18 cellular contexts compared by ENCODE assay signal in the genomic region with DNA sequence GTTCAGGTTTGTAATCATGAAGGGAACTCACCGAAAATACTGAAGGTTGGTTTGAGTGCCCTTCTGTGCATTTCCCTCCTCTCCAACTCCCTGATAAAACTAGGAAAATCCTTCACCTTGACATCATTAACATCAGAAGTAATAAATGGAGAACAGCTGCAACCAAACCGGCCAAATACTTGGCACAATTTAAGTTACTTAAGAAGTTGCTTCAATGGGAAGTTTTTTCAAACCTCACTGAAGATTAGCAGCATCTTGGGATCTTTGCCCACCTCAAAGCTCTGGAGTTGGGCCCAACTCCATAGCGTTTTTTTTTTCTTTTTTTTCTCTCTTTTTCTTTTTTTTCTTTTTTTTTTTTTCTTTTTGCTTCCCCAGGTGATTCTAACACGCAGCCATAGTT.
DNase-seq lines count a peak whose midpoint lies in the region; ATAC-seq and TF ChIP-seq lines count a peak whose summit lies in the region.
"Had no signal": no experiment of that assay in that cellular context is flagged by ENCODE, and none has a peak within 500 bp of the region (broad histone marks: within the 10 kb centered on the region; RNA-seq: fewer than 3 reads in every experiment).

No MANE protein-coding gene starts in this region.

- peak overlapping the region; percentile 21; the same call in 1 of the 2 replicates for H2AFZ ChIP-seq in GM23338

- no peaks in the 10 kb centered on the region for H3K4me1 Mint-ChIP-seq in GM23338
- H3K4me1 Mint-ChIP-seq in osteocyte (ENCODE audit: unreplicated experiment): peaks cover 2% of the 10 kb centered on the region
- H3K4me1 Mint-ChIP-seq: B cell, IgD-negative memory B cell had no signal

- H3K4me1 ChIP-seq in GM23338 (ENCODE audit: insufficient read depth): no peaks in the 10 kb centered on the region
- H3K4me1 ChIP-seq: A549, HAP-1 had no signal

- H3K9me3 Mint-ChIP-seq in GM23338: no peaks in the 10 kb centered on the region
- peaks cover 5% of the 10 kb centered on the region for H3K9me3 Mint-ChIP-seq in osteocyte (ENCODE audit: unreplicated experiment)

- no peaks in the 10 kb centered on the region for H3F3A ChIP-seq in GM23338 (replicated peaks; ENCODE audit: low read depth)

- H3K27me3 Mint-ChIP-seq in GM23338 (ENCODE audit: insufficient read depth, low read depth, poor library complexity) (no peaks in the 10 kb centered on the region), osteocyte (ENCODE audit: unreplicated experiment) (peaks cover 11% of the 10 kb centered on the region)
- H3K27me3 Mint-ChIP-seq: B cell; CD4-positive, alpha-beta T cell; IgD-negative memory B cell had no signal

- H3K79me2 ChIP-seq in GM23338 (replicated peaks; ENCODE audit: insufficient read depth): no peaks in the 10 kb centered on the region

- no peak overlapping the region for H3K4me2 ChIP-seq in GM23338
- H3K4me2 ChIP-seq: A549 had no signal

- H4K20me1 ChIP-seq in GM23338 (replicated peaks; ENCODE audit: insufficient read depth): no peaks in the 10 kb centered on the region

- ATAC-seq in GM23338: no peak
- no peak for ATAC-seq in HG03521 (IDR thresholded peaks at IDR 0.05; ENCODE audit: unreplicated experiment)
- ATAC-seq in GM21619 (IDR thresholded peaks at IDR 0.05; ENCODE audit: unreplicated experiment): no peak
- ATAC-seq: A549 had no signal

- H3K4me3 ChIP-seq in GM23338 (no peak overlapping the region), astrocyte of the cerebellum (ENCODE audit: low read depth, low read length) (no peak overlapping the region), fibroblast of pulmonary artery (replicated peaks; ENCODE audit: low read depth, low read length) (no peak overlapping the region)
- H3K4me3 ChIP-seq: A549, HAP-1 had no signal

- in situ Hi-C loops in astrocyte of the cerebellum (cut with HindIII; ENCODE audit: low sequenced_read_pairs): no loop called here

- H3K27ac Mint-ChIP-seq in GM23338 (no peak overlapping the region), osteocyte (ENCODE audit: unreplicated experiment) (no peak overlapping the region)
- H3K27ac Mint-ChIP-seq: B cell; CD4-positive, alpha-beta T cell; IgD-negative memory B cell had no signal

- CTCF ChIA-PET in RWPE1 (lab: Yijun Ruan, JAX): no interaction called here

- H3K27ac ChIP-seq in GM23338 (ENCODE audit: low read depth) (no peak overlapping the region), RWPE1 (no peak overlapping the region)
- H3K27ac ChIP-seq: A549 had no signal

- H3K4me3 Mint-ChIP-seq in GM23338 (no peak overlapping the region), osteocyte (ENCODE audit: unreplicated experiment) (no peak overlapping the region)
- H3K4me3 Mint-ChIP-seq: B cell; CD4-positive, alpha-beta T cell; IgD-negative memory B cell had no signal

- H3K27me3 ChIP-seq in GM23338 (ENCODE audit: insufficient read depth): no peaks in the 10 kb centered on the region

- POLR2A ChIA-PET in RWPE1 (lab: Yijun Ruan, JAX; ENCODE audit: low non-redundant PET): no interaction called here

- TF ChIP-seq CTCF in GM23338 (conservative IDR thresholded peaks at IDR 0.05; ENCODE audit: low read depth in 2 of 2) (no peak), astrocyte of the cerebellum (IDR thresholded peaks at IDR 0.05; ENCODE audit: low read depth, low read length, missing control alignments) (no peak), fibroblast of pulmonary artery (IDR thresholded peaks at IDR 0.05; ENCODE audit: low read length, missing control alignments) (no peak), RWPE1 (conservative IDR thresholded peaks at IDR 0.05; ENCODE audit: low read depth) (no peak), osteocyte (IDR thresholded peaks at IDR 0.05) (no peak)

- DNase-seq in GM23338 (ENCODE audit: low spot score) (no peak), astrocyte of the cerebellum (ENCODE audit: low read depth) (peak; percentile 77), fibroblast of pulmonary artery (ENCODE audit: low read depth) (peak; percentile 22), RWPE1 (ENCODE audit: low spot score) (no peak), osteocyte (ENCODE audit: extremely low spot score, unreplicated experiment) (no peak)
- DNase-seq: C1 segment of cervical spinal cord; Calu3; CD4-positive, alpha-beta T cell; DMS 273 treated with DMSO at 0.1 percent for 48 hours; DMS79; EL; KG1 had no signal

- peaks cover 6% of the 10 kb centered on the region; the same call in 1 of the 2 replicates for H3K9me2 ChIP-seq in GM23338 (ENCODE audit: insufficient read depth)

- H3K36me3 ChIP-seq in GM23338 (ENCODE audit: insufficient read depth): no peaks in the 10 kb centered on the region
- H3K36me3 ChIP-seq: HAP-1 had no signal

- H3K36me3 Mint-ChIP-seq in GM23338 (ENCODE audit: low read depth) (no peaks in the 10 kb centered on the region), osteocyte (ENCODE audit: unreplicated experiment) (no peaks in the 10 kb centered on the region)
- H3K36me3 Mint-ChIP-seq: IgD-negative memory B cell had no signal

TF ChIP-seq in GM23338, 12 proteins besides CTCF, POLR2A, EP300 and RAD21 (continues in another document):
- TF ChIP-seq EZH2phosphoT487 (IDR thresholded peaks at IDR 0.05; ENCODE audit: unreplicated experiment) (no peak), ZNF331 (CRISPR knock-in tag; IDR thresholded peaks at IDR 0.05; ENCODE audit: low read depth) (no peak), JUNB (IDR thresholded peaks at IDR 0.05; ENCODE audit: unreplicated experiment) (no peak), NANOG (IDR thresholded peaks at IDR 0.05; ENCODE audit: borderline replicate concordance) (no peak), EZH2 (IDR thresholded peaks at IDR 0.05; ENCODE audit: low read depth, unreplicated experiment) (no peak)
- TF ChIP-seq, protein P1, sequence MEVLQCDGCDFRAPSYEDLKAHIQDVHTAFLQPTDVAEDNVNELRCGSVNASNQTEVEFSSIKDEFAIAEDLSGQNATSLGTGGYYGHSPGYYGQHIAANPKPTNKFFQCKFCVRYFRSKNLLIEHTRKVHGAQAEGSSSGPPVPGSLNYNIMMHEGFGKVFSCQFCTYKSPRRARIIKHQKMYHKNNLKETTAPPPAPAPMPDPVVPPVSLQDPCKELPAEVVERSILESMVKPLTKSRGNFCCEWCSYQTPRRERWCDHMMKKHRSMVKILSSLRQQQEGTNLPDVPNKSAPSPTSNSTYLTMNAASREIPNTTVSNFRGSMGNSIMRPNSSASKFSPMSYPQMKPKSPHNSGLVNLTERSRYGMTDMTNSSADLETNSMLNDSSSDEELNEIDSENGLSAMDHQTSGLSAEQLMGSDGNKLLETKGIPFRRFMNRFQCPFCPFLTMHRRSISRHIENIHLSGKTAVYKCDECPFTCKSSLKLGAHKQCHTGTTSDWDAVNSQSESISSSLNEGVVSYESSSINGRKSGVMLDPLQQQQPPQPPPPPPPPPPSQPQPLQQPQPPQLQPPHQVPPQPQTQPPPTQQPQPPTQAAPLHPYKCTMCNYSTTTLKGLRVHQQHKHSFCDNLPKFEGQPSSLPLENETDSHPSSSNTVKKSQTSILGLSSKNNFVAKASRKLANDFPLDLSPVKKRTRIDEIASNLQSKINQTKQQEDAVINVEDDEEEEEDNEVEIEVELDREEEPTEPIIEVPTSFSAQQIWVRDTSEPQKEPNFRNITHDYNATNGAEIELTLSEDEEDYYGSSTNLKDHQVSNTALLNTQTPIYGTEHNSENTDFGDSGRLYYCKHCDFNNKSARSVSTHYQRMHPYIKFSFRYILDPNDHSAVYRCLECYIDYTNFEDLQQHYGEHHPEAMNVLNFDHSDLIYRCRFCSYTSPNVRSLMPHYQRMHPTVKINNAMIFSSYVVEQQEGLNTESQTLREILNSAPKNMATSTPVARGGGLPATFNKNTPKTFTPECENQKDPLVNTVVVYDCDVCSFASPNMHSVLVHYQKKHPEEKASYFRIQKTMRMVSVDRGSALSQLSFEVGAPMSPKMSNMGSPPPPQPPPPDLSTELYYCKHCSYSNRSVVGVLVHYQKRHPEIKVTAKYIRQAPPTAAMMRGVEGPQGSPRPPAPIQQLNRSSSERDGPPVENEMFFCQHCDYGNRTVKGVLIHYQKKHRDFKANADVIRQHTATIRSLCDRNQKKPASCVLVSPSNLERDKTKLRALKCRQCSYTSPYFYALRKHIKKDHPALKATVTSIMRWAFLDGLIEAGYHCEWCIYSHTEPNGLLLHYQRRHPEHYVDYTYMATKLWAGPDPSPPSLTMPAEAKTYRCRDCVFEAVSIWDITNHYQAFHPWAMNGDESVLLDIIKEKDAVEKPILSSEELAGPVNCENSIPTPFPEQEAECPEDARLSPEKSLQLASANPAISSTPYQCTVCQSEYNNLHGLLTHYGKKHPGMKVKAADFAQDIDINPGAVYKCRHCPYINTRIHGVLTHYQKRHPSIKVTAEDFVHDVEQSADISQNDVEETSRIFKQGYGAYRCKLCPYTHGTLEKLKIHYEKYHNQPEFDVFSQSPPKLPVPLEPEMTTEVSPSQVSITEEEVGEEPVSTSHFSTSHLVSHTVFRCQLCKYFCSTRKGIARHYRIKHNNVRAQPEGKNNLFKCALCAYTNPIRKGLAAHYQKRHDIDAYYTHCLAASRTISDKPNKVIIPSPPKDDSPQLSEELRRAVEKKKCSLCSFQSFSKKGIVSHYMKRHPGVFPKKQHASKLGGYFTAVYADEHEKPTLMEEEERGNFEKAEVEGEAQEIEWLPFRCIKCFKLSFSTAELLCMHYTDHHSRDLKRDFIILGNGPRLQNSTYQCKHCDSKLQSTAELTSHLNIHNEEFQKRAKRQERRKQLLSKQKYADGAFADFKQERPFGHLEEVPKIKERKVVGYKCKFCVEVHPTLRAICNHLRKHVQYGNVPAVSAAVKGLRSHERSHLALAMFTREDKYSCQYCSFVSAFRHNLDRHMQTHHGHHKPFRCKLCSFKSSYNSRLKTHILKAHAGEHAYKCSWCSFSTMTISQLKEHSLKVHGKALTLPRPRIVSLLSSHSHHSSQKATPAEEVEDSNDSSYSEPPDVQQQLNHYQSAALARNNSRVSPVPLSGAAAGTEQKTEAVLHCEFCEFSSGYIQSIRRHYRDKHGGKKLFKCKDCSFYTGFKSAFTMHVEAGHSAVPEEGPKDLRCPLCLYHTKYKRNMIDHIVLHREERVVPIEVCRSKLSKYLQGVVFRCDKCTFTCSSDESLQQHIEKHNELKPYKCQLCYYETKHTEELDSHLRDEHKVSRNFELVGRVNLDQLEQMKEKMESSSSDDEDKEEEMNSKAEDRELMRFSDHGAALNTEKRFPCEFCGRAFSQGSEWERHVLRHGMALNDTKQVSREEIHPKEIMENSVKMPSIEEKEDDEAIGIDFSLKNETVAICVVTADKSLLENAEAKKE (CRISPR knock-in tag; IDR thresholded peaks at IDR 0.05): no peak
- TF ChIP-seq, protein P2, sequence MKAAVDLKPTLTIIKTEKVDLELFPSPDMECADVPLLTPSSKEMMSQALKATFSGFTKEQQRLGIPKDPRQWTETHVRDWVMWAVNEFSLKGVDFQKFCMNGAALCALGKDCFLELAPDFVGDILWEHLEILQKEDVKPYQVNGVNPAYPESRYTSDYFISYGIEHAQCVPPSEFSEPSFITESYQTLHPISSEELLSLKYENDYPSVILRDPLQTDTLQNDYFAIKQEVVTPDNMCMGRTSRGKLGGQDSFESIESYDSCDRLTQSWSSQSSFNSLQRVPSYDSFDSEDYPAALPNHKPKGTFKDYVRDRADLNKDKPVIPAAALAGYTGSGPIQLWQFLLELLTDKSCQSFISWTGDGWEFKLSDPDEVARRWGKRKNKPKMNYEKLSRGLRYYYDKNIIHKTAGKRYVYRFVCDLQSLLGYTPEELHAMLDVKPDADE (IDR thresholded peaks at IDR 0.05): no peak

Comparison
In these comparisons a context has a peak if more than half of its experiments do, and no peak if none do; other contexts are left out.
1. DNase-seq: peak in astrocyte of the cerebellum (single experiment) and fibroblast of pulmonary artery (single experiment); none in GM23338 (single experiment), RWPE1 (single experiment) and osteocyte (single experiment).